Comparison of ENCODE assay signal across 32 cellular contexts in genomic region chr12:131407221-131408035, GRCh38.
"Had no signal": no experiment of that assay in that cellular context is flagged by ENCODE, and none has a peak within 500 bp of the region (broad histone marks: within the 10 kb centered on the region; RNA-seq: fewer than 3 reads in every experiment).

No MANE protein-coding gene starts in this region.

- H3K4me3 Mint-ChIP-seq: activated B cell treated with CpG ODN at 0.5 μM for 24 hours; activated CD8-positive, alpha-beta memory T cell treated with anti-CD3 and anti-CD28 coated beads, Interleukin-2, amount 10 ng/mL, durations not matched to agents 7 days and 5 days; activated CD8-positive, alpha-beta T cell treated with anti-CD3 and anti-CD28 coated beads, Interleukin-2, amount 10 ng/mL, durations not matched to agents 7 days and 5 days; activated T-cell treated with anti-CD3 and anti-CD28 coated beads, Interleukin-2, amount 50 U/mL, for 72 hours; central memory CD8-positive, alpha-beta T cell; dendritic cell treated with granulocyte-macrophage colony-stimulating factor and Interleukin-4, amounts not matched to agents 40 ng/mL and 50 ng/mL, for 4 days; immature natural killer cell; nephron progenitor cell; stimulated activated naive B cell treated with anti-CD40 and anti-IgM and Interleukin-4, amounts not matched to agents 10 μg/mL and 1 μg/mL and 100 μg/mL, for 72 hours; T-helper 2 cell treated with Interferon-gamma antibody and Interleukin-4, amounts not matched to agents 5 μg/mL and 100 μg/mL, for 36 hours had no signal

- H3K9me3 Mint-ChIP-seq: activated B cell treated with CpG ODN at 0.5 μM for 24 hours; central memory CD8-positive, alpha-beta T cell; T-helper 2 cell treated with Interferon-gamma antibody and Interleukin-4, amounts not matched to agents 5 μg/mL and 100 μg/mL, for 36 hours had no signal

- H3K27ac ChIP-seq: esophagus muscularis mucosa, foreskin keratinocyte, heart left ventricle, lower lobe of right lung, parathyroid adenoma, psoas muscle, stomach, tibial nerve had no signal

- DNase-seq: activated B cell treated with CpG ODN at 0.5 μM for 24 hours; activated CD8-positive, alpha-beta memory T cell treated with anti-CD3 and anti-CD28 coated beads, Interleukin-2, amount 10 ng/mL, durations not matched to agents 7 days and 5 days; activated CD8-positive, alpha-beta T cell treated with anti-CD3 and anti-CD28 coated beads, Interleukin-2, amount 10 ng/mL, durations not matched to agents 7 days and 5 days; activated naive CD4-positive, alpha-beta T cell; activated T-cell treated with anti-CD3 and anti-CD28 coated beads, Interleukin-2, amount 50 U/mL, for 72 hours; anterior cingulate cortex; effector CD4-positive, alpha-beta T cell; foreskin keratinocyte; heart left ventricle; hypothalamus; immature natural killer cell; kidney; lower lobe of right lung; mesenchymal stem cell; nephron progenitor cell; psoas muscle; stimulated activated CD4-positive, alpha-beta T cell treated with anti-CD3 and anti-CD28 coated beads, Interleukin-15, amount 100 ng/mL, for 24 hours; stimulated activated CD4-positive, alpha-beta T cell treated with anti-CD3 and anti-CD28 coated beads, Interleukin-2, amount 100 ng/mL, for 24 hours; stimulated activated naive B cell treated with anti-CD40 and anti-IgM and Interleukin-4, amounts not matched to agents 10 μg/mL and 1 μg/mL and 100 μg/mL, for 72 hours; stomach; T-helper 1 cell had no signal

- H3K27me3 ChIP-seq: foreskin keratinocyte, tibial nerve had no signal

- ATAC-seq: activated CD8-positive, alpha-beta memory T cell treated with anti-CD3 and anti-CD28 coated beads, Interleukin-2, amount 10 ng/mL, durations not matched to agents 7 days and 5 days; activated CD8-positive, alpha-beta T cell treated with anti-CD3 and anti-CD28 coated beads, Interleukin-2, amount 10 ng/mL, durations not matched to agents 7 days and 5 days; activated naive CD4-positive, alpha-beta T cell treated with anti-CD3 and anti-CD28 coated beads, Interleukin-2, amount 50 U/mL, for 72 hours; activated T-cell treated with anti-CD3 and anti-CD28 coated beads, Interleukin-2, amount 50 U/mL, for 72 hours; foreskin keratinocyte; heart left ventricle; left lobe of liver; lower lobe of right lung; psoas muscle; stimulated activated naive B cell treated with anti-CD40 and anti-IgM and Interleukin-4, amounts not matched to agents 10 μg/mL and 1 μg/mL and 100 μg/mL, for 72 hours had no signal

- H3K4me3 ChIP-seq: esophagus muscularis mucosa, heart left ventricle, lower lobe of right lung, psoas muscle, smooth muscle cell, stomach, tibial nerve had no signal

- H3K4me1 ChIP-seq: foreskin keratinocyte, heart left ventricle, lower lobe of right lung, parathyroid adenoma, psoas muscle, tibial nerve had no signal

- H3K36me3 ChIP-seq: esophagus muscularis mucosa, heart left ventricle, lower lobe of right lung, stomach, tibial nerve had no signal

- FAIRE-seq: bronchial epithelial cell, kidney, urothelium cell line had no signal

- H3K27ac Mint-ChIP-seq: activated B cell treated with CpG ODN at 0.5 μM for 24 hours; activated CD8-positive, alpha-beta memory T cell treated with anti-CD3 and anti-CD28 coated beads, Interleukin-2, amount 10 ng/mL, durations not matched to agents 7 days and 5 days; activated CD8-positive, alpha-beta T cell treated with anti-CD3 and anti-CD28 coated beads, Interleukin-2, amount 10 ng/mL, durations not matched to agents 7 days and 5 days; activated naive CD4-positive, alpha-beta T cell treated with anti-CD3 and anti-CD28 coated beads, Interleukin-2, amount 50 U/mL, for 72 hours; activated T-cell treated with anti-CD3 and anti-CD28 coated beads, Interleukin-2, amount 50 U/mL, for 72 hours; dendritic cell treated with granulocyte-macrophage colony-stimulating factor and Interleukin-4, amounts not matched to agents 40 ng/mL and 50 ng/mL, for 4 days; immature natural killer cell; nephron progenitor cell; stimulated activated naive B cell treated with anti-CD40 and anti-IgM and Interleukin-4, amounts not matched to agents 10 μg/mL and 1 μg/mL and 100 μg/mL, for 72 hours; T-helper 2 cell treated with Interferon-gamma antibody and Interleukin-4, amounts not matched to agents 5 μg/mL and 100 μg/mL, for 36 hours had no signal

- H3K4me2 ChIP-seq: smooth muscle cell had no signal

- H3K4me1 Mint-ChIP-seq: activated B cell treated with CpG ODN at 0.5 μM for 24 hours; activated CD8-positive, alpha-beta memory T cell treated with anti-CD3 and anti-CD28 coated beads, Interleukin-2, amount 10 ng/mL, durations not matched to agents 7 days and 5 days; central memory CD8-positive, alpha-beta T cell; immature natural killer cell; stimulated activated naive B cell treated with anti-CD40 and anti-IgM and Interleukin-4, amounts not matched to agents 10 μg/mL and 1 μg/mL and 100 μg/mL, for 72 hours had no signal

- H3K9me3 ChIP-seq: esophagus muscularis mucosa, heart left ventricle, lower lobe of right lung, psoas muscle, stomach, tibial nerve had no signal

- H3K27me3 Mint-ChIP-seq: activated CD8-positive, alpha-beta memory T cell treated with anti-CD3 and anti-CD28 coated beads, Interleukin-2, amount 10 ng/mL, durations not matched to agents 7 days and 5 days; dendritic cell treated with granulocyte-macrophage colony-stimulating factor and Interleukin-4, amounts not matched to agents 40 ng/mL and 50 ng/mL, for 4 days had no signal

- H3K36me3 Mint-ChIP-seq: activated CD8-positive, alpha-beta memory T cell treated with anti-CD3 and anti-CD28 coated beads, Interleukin-2, amount 10 ng/mL, durations not matched to agents 7 days and 5 days; activated naive CD4-positive, alpha-beta T cell treated with anti-CD3 and anti-CD28 coated beads, Interleukin-2, amount 50 U/mL, for 72 hours; immature natural killer cell had no signal
